ENCODE assay signal across 8 cellular contexts in genomic region chr2:209495855-209496585, GRCh38.
A peak's percentile ranks its signal among the peaks of the same experiment; 100 is the strongest.
DNase-seq lines count a peak whose midpoint lies in the region; ATAC-seq, FAIRE-seq and TF ChIP-seq lines count a peak whose summit lies in the region.

No MANE protein-coding gene starts in this region.

- H3K36me3 ChIP-seq in body of pancreas (replicated peaks in 1 of 2; ENCODE audit: insufficient read depth in 1 of 2, low read depth in 2 of 2), result no peaks in the 10 kb centered on the region
- H3K36me3 ChIP-seq in right lobe of liver, result no peaks in the 10 kb centered on the region

- CTCF ChIA-PET in A549 (lab: Yijun Ruan, JAX), result interaction anchor here (0.8 to 1.2 kb wide), 5 partner anchors 20 to 127 kb away, joined by 3 to 5 read pairs (median 4); partner anchors contain the start of gene MAP2

- FAIRE-seq in A549 (lab: Jason Lieb, UNC), result no peak

- TF ChIP-seq CTCF in A549 (IDR thresholded peaks at IDR 0.05) (no peak), body of pancreas (IDR thresholded peaks at IDR 0.05) (peak in 2 of 7 experiments; percentile 11 to 13), right lobe of liver (IDR thresholded peaks at IDR 0.05) (no peak)

- no peak overlapping the region for H3K4me3 ChIP-seq in A549
- H3K4me3 ChIP-seq in body of pancreas, result no peak overlapping the region
- H3K4me3 ChIP-seq in right lobe of liver, result no peak overlapping the region

- ATAC-seq in A549 (peak; percentile 99), body of pancreas (peak; percentile 99), right lobe of liver (peak; percentile 87 to 94 (median 90)), GM18867 (IDR thresholded peaks at IDR 0.05; ENCODE audit: unreplicated experiment) (no peak)

- no peaks in the 10 kb centered on the region for H3K27me3 ChIP-seq in body of pancreas
- H3K27me3 ChIP-seq in right lobe of liver, result no peaks in the 10 kb centered on the region

- POLR2A ChIA-PET in A549 (lab: Yijun Ruan, JAX), result no interaction called here

- intact Hi-C loops in body of pancreas (cut with DNase I) (no loop called here), right lobe of liver (cut with DNase I) (no loop called here), posterior cingulate gyrus (cut with DNase I) (no loop called here)

- peak in 1 of 2 experiments; percentile 64; a peak in 1 of 5 replicates for TF ChIP-seq EP300 in A549 (IDR thresholded peaks at IDR 0.05)

- H3K4me1 ChIP-seq in A549, result peaks cover 31% of the 10 kb centered on the region
- peaks cover 20% of the 10 kb centered on the region for H3K4me1 ChIP-seq in body of pancreas
- H3K4me1 ChIP-seq in right lobe of liver, result peaks cover 0 to 7% (median 0%) of the 10 kb centered on the region in 4 donors

- peak overlapping the region; percentile 48 for H3K4me2 ChIP-seq in A549

- DNase-seq in A549 (ENCODE audit: low read depth in 1 of 2, low spot score in 1 of 2) (peak; percentile 60 to 90), LoVo (ENCODE audit: low spot score) (peak; percentile 89), body of pancreas (peak; percentile 40 to 76 (median 68)), right lobe of liver (no peak), posterior cingulate gyrus (no peak), retina (no peak), activated T-cell treated with anti-CD3 and anti-CD28 coated beads for 4 hours (no peak)

- 22% methylated on average over 4 of the region's 4 CpGs for WGBS in A549 (ENCODE audit: missing lambda C conversion rate)
- 27 to 32% methylated on average over 4 of the region's 4 CpGs for WGBS in body of pancreas, 2 donors
- WGBS in right lobe of liver (ENCODE audit: insufficient coverage, low coverage, low lambda C conversion rate, missing lambda C conversion rate), result 26% methylated on average over 4 of the region's 4 CpGs

- H3K27ac ChIP-seq in A549, result peak overlapping the region; percentile 79 to 85
- H3K27ac ChIP-seq in body of pancreas, result peak overlapping the region; percentile 74 to 87 (median 80)
- peak overlapping the region; percentile 0 to 65 (median 35) for H3K27ac ChIP-seq in right lobe of liver

- no peak; a peak in 1 of 5 replicates for TF ChIP-seq RAD21 in A549 (conservative IDR thresholded peaks at IDR 0.05 in 1 of 2, IDR thresholded peaks at IDR 0.05 in 1 of 2)

- H3K9me3 ChIP-seq in A549 (peaks cover 14% of the 10 kb centered on the region; the same call in 2 of the 3 replicates), body of pancreas (peaks cover 0 to 6% (median 0%) of the 10 kb centered on the region in 3 donors), right lobe of liver (no peaks in the 10 kb centered on the region)

- TF ChIP-seq POLR2A in A549 (IDR thresholded peaks at IDR 0.05; ENCODE audit: low read length) (no peak), body of pancreas (IDR thresholded peaks at IDR 0.05) (no peak), right lobe of liver (IDR thresholded peaks at IDR 0.05) (no peak)

TF ChIP-seq in A549, 52 proteins besides CTCF, POLR2A, EP300 and RAD21 (continues in another document):
- TF ChIP-seq TP53 (CRISPR knock-in tag; IDR thresholded peaks at IDR 0.05) (no peak), JUNB (IDR thresholded peaks at IDR 0.05) (peak; percentile 97), MAZ (IDR thresholded peaks at IDR 0.05; ENCODE audit: borderline replicate concordance, low read depth, low read length) (no peak), ZFP36 (IDR thresholded peaks at IDR 0.05; ENCODE audit: borderline replicate concordance, partially characterized antibody) (no peak), BHLHE40 (IDR thresholded peaks at IDR 0.05; ENCODE audit: low read depth, low read length) (no peak), MAX (IDR thresholded peaks at IDR 0.05) (peak; percentile 35; the same call in 1 of the 2 replicates), RFX5 (IDR thresholded peaks at IDR 0.05) (no peak), GATA3 (IDR thresholded peaks at IDR 0.05; ENCODE audit: borderline replicate concordance) (peak; percentile 81), CEBPB (IDR thresholded peaks at IDR 0.05) (peak in 1 of 2 experiments; percentile 42; a peak in 1 of 4 replicates), EHMT2 (IDR thresholded peaks at IDR 0.05; ENCODE audit: low read depth) (no peak), NFE2L2 (conservative IDR thresholded peaks at IDR 0.05; ENCODE audit: low read length) (peak; percentile 85), HEYL (CRISPR knock-in tag; IDR thresholded peaks at IDR 0.05) (no peak), POLR2AphosphoS2 (conservative IDR thresholded peaks at IDR 0.05; ENCODE audit: low read length) (no peak), MAFK (IDR thresholded peaks at IDR 0.05; ENCODE audit: partially characterized antibody) (peak; percentile 96), BCL3 (IDR thresholded peaks at IDR 0.05) (0 out of 3 replicates have a peak, but pooled peaks have one; percentile 50), RCOR1 (IDR thresholded peaks at IDR 0.05; ENCODE audit: low read depth, low read length) (no peak), NPAS2 (CRISPR knock-in tag; IDR thresholded peaks at IDR 0.05; ENCODE audit: borderline replicate concordance) (no peak), FOXS1 (CRISPR knock-in tag; IDR thresholded peaks at IDR 0.05) (no peak), NR3C1 (IDR thresholded peaks at IDR 0.05) (no peak), FOSB (CRISPR knock-in tag; IDR thresholded peaks at IDR 0.05) (no peak), FOSL2 (IDR thresholded peaks at IDR 0.05) (peak; percentile 97), FOSL2 (CRISPR knock-in tag; IDR thresholded peaks at IDR 0.05) (peak; percentile 99), ZC3H11A (IDR thresholded peaks at IDR 0.05) (no peak), ATOH8 (CRISPR knock-in tag; IDR thresholded peaks at IDR 0.05; ENCODE audit: low read depth) (no peak), EHF (CRISPR knock-in tag; IDR thresholded peaks at IDR 0.05) (no peak), USF2 (IDR thresholded peaks at IDR 0.05) (no peak), HOXB13 (CRISPR knock-in tag; IDR thresholded peaks at IDR 0.05; ENCODE audit: low read depth) (no peak), ZNF302 (CRISPR knock-in tag; IDR thresholded peaks at IDR 0.05) (no peak), RARB (CRISPR knock-in tag; IDR thresholded peaks at IDR 0.05) (no peak), MYC (IDR thresholded peaks at IDR 0.05; ENCODE audit: borderline replicate concordance, low read length) (no peak), CHD2 (IDR thresholded peaks at IDR 0.05; ENCODE audit: low read length, partially characterized antibody) (no peak), REST (IDR thresholded peaks at IDR 0.05) (no peak)

Comparison
In these comparisons a context has a peak if more than half of its experiments do, and no peak if none do; other contexts are left out.
1. DNase-seq: peak in A549 (2 of 2), LoVo (single experiment) and body of pancreas (4 of 4); none in right lobe of liver (0 of 3), posterior cingulate gyrus (0 of 10), retina (single experiment) and activated T-cell treated with anti-CD3 and anti-CD28 coated beads for 4 hours (single experiment).
2. Peak in every context shown above with its lines, with median percentiles within 50 percentile points of each other: H3K27ac ChIP-seq.